In the genomic region with DNA sequence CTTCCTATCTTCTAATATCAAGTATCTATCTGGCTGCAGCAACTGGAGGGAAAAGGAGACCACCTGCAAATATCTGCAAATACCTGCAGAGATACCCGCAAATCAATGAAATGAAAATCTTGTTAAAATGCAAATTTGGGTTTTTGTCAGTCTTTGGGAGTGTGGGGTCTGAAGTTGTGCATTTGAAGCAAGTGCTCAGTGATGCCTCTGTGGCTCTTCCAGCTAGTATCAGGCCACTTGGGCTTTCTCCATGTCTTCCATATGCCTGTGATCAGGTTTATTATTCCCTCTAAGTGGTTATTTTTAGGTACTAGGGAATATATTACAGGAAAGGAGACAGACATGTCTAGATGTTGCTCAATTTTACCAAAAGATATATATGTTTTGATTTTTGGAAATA, we compare ENCODE assay signal across 8 cellular contexts.
"Had no signal": no experiment of that assay in that cellular context is flagged by ENCODE, and none has a peak within 500 bp of the region (broad histone marks: within the 10 kb centered on the region; RNA-seq: fewer than 3 reads in every experiment).

No MANE protein-coding gene starts in this region.

- H3K4me1 ChIP-seq: HAP-1 had no signal

- H3K36me3 ChIP-seq: HAP-1 had no signal

- H3K9me3 ChIP-seq: HAP-1 had no signal

- H3K27ac Mint-ChIP-seq: HFFc6 had no signal

- DNase-seq: GM23248, GOT3, H7, H9, HCEC 1CT, HFFc6 had no signal

- ATAC-seq: HCT116 had no signal

- H3K4me3 ChIP-seq: GM23248, HAP-1 had no signal

- H2AFZ ChIP-seq: GM23248 had no signal

- H3K9ac ChIP-seq: GM23248 had no signal

- H3K4me3 Mint-ChIP-seq: H9, HFFc6 had no signal

- H3K9me3 Mint-ChIP-seq: H9 had no signal

- H3K27ac ChIP-seq: GM23248 had no signal
